Comparison of ENCODE assay signal across 1 cellular context in the genomic region with DNA sequence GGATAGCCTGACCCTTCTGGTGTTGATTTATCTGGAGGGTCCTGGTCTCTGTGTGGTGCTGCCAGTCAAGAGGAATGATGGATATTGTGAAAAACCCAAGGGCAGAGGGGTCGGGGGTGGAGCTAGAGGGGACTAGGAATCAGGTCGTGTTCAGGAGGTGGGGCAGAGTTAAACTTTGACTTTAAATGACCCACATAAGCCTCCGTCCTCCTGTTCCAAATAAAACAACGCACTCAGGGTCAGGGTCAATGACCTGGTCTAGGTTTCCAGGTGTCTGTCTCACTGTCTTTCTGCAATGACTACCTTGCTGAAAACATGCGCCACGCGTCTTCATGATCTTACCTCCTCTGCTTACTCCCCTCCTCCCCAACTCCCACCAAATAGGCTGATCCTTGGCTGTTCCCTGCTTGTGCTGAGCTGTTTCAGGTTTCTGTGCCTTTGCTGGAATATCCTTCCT.
A peak's percentile ranks its signal among the peaks of the same experiment; 100 is the strongest.
TF ChIP-seq lines count a peak whose summit lies in the region.

No MANE protein-coding gene starts in this region.

TF ChIP-seq in K562, 482 proteins besides CTCF, POLR2A, EP300 and RAD21:
- TF ChIP-seq CREBBP (IDR thresholded peaks at IDR 0.05; ENCODE audit: low read depth, low read length), result no peak
- TF ChIP-seq, protein P1, sequence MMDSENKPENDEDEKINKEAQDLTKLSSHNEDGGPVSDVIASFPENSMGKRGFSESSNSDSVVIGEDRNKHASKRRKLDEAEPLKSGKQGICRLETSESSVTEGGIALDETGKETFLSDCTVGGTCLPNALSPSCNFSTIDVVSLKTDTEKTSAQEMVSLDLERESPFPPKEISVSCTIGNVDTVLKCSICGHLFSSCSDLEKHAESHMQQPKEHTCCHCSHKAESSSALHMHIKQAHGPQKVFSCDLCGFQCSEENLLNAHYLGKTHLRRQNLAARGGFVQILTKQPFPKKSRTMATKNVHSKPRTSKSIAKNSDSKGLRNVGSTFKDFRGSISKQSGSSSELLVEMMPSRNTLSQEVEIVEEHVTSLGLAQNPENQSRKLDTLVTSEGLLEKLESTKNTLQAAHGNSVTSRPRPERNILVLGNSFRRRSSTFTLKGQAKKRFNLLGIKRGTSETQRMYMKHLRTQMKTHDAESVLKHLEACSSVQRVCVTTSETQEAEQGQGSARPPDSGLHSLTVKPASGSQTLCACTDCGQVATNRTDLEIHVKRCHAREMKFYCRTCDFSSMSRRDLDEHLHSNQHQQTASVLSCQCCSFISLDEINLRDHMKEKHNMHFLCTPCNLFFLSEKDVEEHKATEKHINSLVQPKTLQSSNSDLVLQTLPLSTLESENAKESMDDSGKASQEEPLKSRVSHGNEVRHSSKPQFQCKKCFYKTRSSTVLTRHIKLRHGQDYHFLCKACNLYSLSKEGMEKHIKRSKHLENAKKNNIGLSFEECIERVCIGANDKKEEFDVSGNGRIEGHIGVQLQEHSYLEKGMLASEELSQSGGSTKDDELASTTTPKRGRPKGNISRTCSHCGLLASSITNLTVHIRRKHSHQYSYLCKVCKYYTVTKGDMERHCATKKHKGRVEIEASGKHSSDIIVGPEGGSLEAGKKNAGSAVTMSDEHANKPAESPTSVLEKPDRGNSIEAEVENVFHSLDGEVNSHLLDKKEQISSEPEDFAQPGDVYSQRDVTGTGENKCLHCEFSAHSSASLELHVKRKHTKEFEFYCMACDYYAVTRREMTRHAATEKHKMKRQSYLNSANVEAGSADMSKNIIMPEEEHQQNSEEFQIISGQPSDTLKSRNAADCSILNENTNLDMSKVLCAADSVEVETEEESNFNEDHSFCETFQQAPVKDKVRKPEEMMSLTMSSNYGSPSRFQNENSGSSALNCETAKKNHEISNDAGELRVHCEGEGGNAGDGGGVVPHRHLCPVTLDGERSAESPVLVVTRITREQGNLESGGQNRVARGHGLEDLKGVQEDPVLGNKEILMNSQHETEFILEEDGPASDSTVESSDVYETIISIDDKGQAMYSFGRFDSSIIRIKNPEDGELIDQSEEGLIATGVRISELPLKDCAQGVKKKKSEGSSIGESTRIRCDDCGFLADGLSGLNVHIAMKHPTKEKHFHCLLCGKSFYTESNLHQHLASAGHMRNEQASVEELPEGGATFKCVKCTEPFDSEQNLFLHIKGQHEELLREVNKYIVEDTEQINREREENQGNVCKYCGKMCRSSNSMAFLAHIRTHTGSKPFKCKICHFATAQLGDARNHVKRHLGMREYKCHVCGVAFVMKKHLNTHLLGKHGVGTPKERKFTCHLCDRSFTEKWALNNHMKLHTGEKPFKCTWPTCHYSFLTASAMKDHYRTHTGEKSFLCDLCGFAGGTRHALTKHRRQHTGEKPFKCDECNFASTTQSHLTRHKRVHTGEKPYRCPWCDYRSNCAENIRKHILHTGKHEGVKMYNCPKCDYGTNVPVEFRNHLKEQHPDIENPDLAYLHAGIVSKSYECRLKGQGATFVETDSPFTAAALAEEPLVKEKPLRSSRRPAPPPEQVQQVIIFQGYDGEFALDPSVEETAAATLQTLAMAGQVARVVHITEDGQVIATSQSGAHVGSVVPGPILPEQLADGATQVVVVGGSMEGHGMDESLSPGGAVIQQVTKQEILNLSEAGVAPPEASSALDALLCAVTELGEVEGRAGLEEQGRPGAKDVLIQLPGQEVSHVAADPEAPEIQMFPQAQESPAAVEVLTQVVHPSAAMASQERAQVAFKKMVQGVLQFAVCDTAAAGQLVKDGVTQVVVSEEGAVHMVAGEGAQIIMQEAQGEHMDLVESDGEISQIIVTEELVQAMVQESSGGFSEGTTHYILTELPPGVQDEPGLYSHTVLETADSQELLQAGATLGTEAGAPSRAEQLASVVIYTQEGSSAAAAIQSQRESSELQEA (IDR thresholded peaks at IDR 0.05; ENCODE audit: low read depth), result peak; percentile 35; the same call in 1 of the 2 replicates
